ENCODE assay signal across 3 cellular contexts in genomic region chrX:77795124-77795523, GRCh38.
TF ChIP-seq lines count a peak whose summit lies in the region.

No MANE protein-coding gene starts in this region.

TF ChIP-seq in HepG2, 621 proteins besides CTCF, POLR2A, EP300 and RAD21:
- TF ChIP-seq TOE1 (CRISPR knock-in tag; IDR thresholded peaks at IDR 0.05), result no peak
- TF ChIP-seq CEBPB (IDR thresholded peaks at IDR 0.05; ENCODE audit: borderline replicate concordance, low read depth, low read length), result 0 out of 2 replicates have a peak, but pooled peaks have one; percentile 21

TF ChIP-seq in Ishikawa, 13 proteins besides CTCF, POLR2A, EP300 and RAD21:
- TF ChIP-seq CEBPB (IDR thresholded peaks at IDR 0.05) (0 out of 2 replicates have a peak, but pooled peaks have one; percentile 40), FOXM1 (IDR thresholded peaks at IDR 0.05; ENCODE audit: borderline replicate concordance, low read depth) (no peak), CREB1 (IDR thresholded peaks at IDR 0.05; ENCODE audit: low read depth) (no peak)
TF ChIP-seq in Ishikawa: peak in this region for 1.

TF ChIP-seq in K562, 482 proteins besides CTCF, POLR2A, EP300 and RAD21:
- TF ChIP-seq CEBPB (tag; IDR thresholded peaks at IDR 0.05), result peak; percentile 55
- TF ChIP-seq MBD1 (CRISPR knock-in tag; IDR thresholded peaks at IDR 0.05), result no peak
- no peak for TF ChIP-seq ZBTB8A (IDR thresholded peaks at IDR 0.05; ENCODE audit: partially characterized antibody)
- TF ChIP-seq ZFX (CRISPR knock-in tag; IDR thresholded peaks at IDR 0.05), result no peak
- TF ChIP-seq XRCC3 (IDR thresholded peaks at IDR 0.05), result no peak
- no peak for TF ChIP-seq CEBPG (CRISPR knock-in tag; IDR thresholded peaks at IDR 0.05)
- TF ChIP-seq CEBPG (tag; conservative IDR thresholded peaks at IDR 0.05 in 1 of 2, IDR thresholded peaks at IDR 0.05 in 1 of 2), result 0 out of 4 replicates have a peak, but pooled peaks have one; percentile 12 to 63
- no peak for TF ChIP-seq ZFPM2 (CRISPR knock-in tag; IDR thresholded peaks at IDR 0.05)
